ENCODE assay signal across 1 cellular context in the genomic region with DNA sequence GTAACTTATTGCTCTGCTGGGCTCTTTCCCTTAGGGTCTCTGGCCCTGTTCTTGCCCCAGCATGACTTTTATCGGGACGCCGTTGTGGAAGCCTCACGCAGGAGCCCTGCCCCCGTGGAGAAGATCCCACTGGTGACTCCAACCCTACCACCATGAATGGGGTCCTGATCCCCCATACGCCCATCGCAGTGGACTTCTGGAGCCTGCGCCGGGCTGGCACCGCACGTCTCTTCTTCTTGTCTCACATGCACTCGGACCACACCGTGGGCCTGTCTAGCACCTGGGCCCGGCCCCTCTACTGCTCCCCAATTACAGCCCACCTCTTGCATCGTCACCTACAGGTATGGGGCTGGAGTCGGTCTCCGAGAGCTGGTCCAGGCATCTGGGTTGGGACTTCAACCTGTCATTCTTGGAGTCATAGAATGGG.
TF ChIP-seq lines count a peak whose summit lies in the region.

No MANE protein-coding gene starts in this region.

TF ChIP-seq in IMR-90, 13 proteins besides CTCF, POLR2A, EP300 and RAD21:
- TF ChIP-seq MAFK (IDR thresholded peaks at IDR 0.05; ENCODE audit: low read depth, low read length) (no peak), MAZ (IDR thresholded peaks at IDR 0.05; ENCODE audit: borderline replicate concordance, low read depth, low read length) (no peak), MXI1 (IDR thresholded peaks at IDR 0.05; ENCODE audit: borderline replicate concordance, low read depth, low read length) (no peak), RFX5 (IDR thresholded peaks at IDR 0.05; ENCODE audit: low read depth, low read length) (no peak), CHD1 (IDR thresholded peaks at IDR 0.05; ENCODE audit: low read depth, low read length) (no peak), BHLHE40 (IDR thresholded peaks at IDR 0.05; ENCODE audit: low read depth, low read length) (no peak), FOS (IDR thresholded peaks at IDR 0.05; ENCODE audit: low read depth, low read length) (no peak), RCOR1 (IDR thresholded peaks at IDR 0.05; ENCODE audit: insufficient replicate concordance, low read length) (no peak), NFE2L2 (IDR thresholded peaks at IDR 0.05; ENCODE audit: low read depth, low read length) (no peak), CEBPB (IDR thresholded peaks at IDR 0.05; ENCODE audit: low read depth, low read length) (no peak), SMC3 (IDR thresholded peaks at IDR 0.05; ENCODE audit: low read depth, low read length) (no peak)
- TF ChIP-seq, protein P1, sequence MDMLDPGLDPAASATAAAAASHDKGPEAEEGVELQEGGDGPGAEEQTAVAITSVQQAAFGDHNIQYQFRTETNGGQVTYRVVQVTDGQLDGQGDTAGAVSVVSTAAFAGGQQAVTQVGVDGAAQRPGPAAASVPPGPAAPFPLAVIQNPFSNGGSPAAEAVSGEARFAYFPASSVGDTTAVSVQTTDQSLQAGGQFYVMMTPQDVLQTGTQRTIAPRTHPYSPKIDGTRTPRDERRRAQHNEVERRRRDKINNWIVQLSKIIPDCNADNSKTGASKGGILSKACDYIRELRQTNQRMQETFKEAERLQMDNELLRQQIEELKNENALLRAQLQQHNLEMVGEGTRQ (IDR thresholded peaks at IDR 0.05; ENCODE audit: low read depth, low read length): no peak
- TF ChIP-seq, protein P2, sequence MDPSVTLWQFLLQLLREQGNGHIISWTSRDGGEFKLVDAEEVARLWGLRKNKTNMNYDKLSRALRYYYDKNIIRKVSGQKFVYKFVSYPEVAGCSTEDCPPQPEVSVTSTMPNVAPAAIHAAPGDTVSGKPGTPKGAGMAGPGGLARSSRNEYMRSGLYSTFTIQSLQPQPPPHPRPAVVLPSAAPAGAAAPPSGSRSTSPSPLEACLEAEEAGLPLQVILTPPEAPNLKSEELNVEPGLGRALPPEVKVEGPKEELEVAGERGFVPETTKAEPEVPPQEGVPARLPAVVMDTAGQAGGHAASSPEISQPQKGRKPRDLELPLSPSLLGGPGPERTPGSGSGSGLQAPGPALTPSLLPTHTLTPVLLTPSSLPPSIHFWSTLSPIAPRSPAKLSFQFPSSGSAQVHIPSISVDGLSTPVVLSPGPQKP (IDR thresholded peaks at IDR 0.05; ENCODE audit: borderline replicate concordance, low read depth, low read length): no peak
